11 cellular contexts compared by ENCODE assay signal in the genomic region with DNA sequence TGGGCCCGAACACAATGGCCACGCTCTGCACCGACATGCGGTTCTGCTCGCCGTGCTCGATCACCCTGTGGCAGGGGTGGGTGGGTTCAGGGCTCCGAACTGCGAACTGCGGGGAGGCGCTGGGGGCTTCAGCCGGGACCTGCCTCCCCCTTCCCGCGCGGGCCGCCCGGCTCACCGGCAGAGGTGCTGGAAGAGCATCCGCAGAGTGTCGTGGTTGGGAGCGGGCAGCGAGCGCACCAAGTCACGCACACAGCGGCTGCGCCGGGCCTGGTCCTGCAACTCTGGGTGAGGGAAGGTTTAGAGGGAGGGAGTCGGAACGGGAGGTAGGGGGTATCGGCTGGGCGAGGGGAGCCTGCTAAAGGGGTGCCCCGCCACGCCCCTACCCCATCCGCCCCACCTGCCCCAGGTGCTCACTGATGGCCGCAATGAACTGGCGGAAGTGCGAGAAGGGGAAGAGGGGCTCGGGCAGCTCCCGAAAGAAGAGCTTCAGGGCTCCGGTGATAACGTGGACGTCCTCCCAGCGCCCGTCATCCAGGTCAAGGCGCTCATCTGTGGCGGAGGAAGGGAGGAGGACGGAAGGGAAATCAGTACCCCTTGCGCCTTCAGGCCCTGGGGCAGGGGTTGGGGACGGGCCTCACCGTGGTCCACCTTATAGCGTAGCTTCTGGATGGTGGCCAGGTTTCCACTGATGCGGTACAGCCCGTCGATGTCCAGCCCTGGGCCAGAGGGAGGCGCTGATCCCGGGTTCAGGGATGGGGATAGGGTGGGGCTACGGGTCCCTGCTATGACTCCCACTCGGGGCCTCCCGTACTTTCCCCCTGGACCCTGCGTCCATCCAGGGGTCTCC. TPM values are rescaled to one million over a fixed set of nuclear protein-coding genes. Genes with fewer than 3 reads are reported as not detected.
DNase-seq lines count a peak whose midpoint lies in the region; ATAC-seq and TF ChIP-seq lines count a peak whose summit lies in the region.
"Had no signal": no experiment of that assay in that cellular context is flagged by ENCODE, and none has a peak within 500 bp of the region (broad histone marks: within the 10 kb centered on the region; RNA-seq: fewer than 3 reads in every experiment).

No MANE protein-coding gene starts in this region.

- H3K27ac ChIP-seq in fibroblast of lung (ENCODE audit: insufficient read depth, low read length): no peak overlapping the region
- H3K27ac ChIP-seq in ovary: no peak overlapping the region
- no peak overlapping the region for H3K27ac ChIP-seq in vagina
- H3K27ac ChIP-seq: gastrocnemius medialis, right lobe of liver had no signal

- peaks cover 3% of the 10 kb centered on the region for H3K27me3 ChIP-seq in fibroblast of lung (ENCODE audit: control insufficient read depth, insufficient read depth, low read length)
- no peaks in the 10 kb centered on the region for H3K27me3 ChIP-seq in ovary
- no peaks in the 10 kb centered on the region for H3K27me3 ChIP-seq in vagina
- H3K27me3 ChIP-seq: gastrocnemius medialis, right lobe of liver had no signal

- TF ChIP-seq EP300 in ovary (IDR thresholded peaks at IDR 0.05): no peak

- H2AFZ ChIP-seq in fibroblast of lung (ENCODE audit: low read length): peak overlapping the region; percentile 85

- H3K9ac ChIP-seq in fibroblast of lung (ENCODE audit: insufficient read depth, low read length): peak overlapping the region; percentile 46

- TF ChIP-seq POLR2A in ovary (IDR thresholded peaks at IDR 0.05): no peak
- no peak for TF ChIP-seq POLR2A in vagina (IDR thresholded peaks at IDR 0.05)

- H3K79me2 ChIP-seq in fibroblast of lung (ENCODE audit: control insufficient read depth, insufficient read depth, low read length): no peaks in the 10 kb centered on the region

- ATAC-seq in left cardiac atrium (peak; percentile 3 to 12), Right ventricle myocardium superior (ENCODE audit: poor library complexity) (no peak), GM18870 (IDR thresholded peaks at IDR 0.05; ENCODE audit: unreplicated experiment) (no peak), GM21390 (IDR thresholded peaks at IDR 0.05; ENCODE audit: unreplicated experiment) (no peak)

- no peak for DNase-seq in left cardiac atrium
- DNase-seq in Right ventricle myocardium superior: no peak
- no peak for DNase-seq in fibroblast of lung (ENCODE audit: low read depth in 2 of 2)
- DNase-seq in ovary: peak in 1 of 5 donors; percentile 45
- no peak for DNase-seq in vagina (ENCODE audit: extremely low spot score in 2 of 2)
- DNase-seq in amygdala (lab: John Stamatoyannopoulos, UW): no peak
- DNase-seq: cortex of kidney had no signal

- H4K20me1 ChIP-seq in fibroblast of lung (ENCODE audit: control insufficient read depth, extremely low read depth, insufficient read depth, low read length): no peaks in the 10 kb centered on the region

- H3K9me3 ChIP-seq in fibroblast of lung (ENCODE audit: control insufficient read depth, insufficient read depth, low read depth, low read length): no peaks in the 10 kb centered on the region
- no peaks in the 10 kb centered on the region for H3K9me3 ChIP-seq in ovary
- no peaks in the 10 kb centered on the region for H3K9me3 ChIP-seq in vagina
- H3K9me3 ChIP-seq: gastrocnemius medialis, right lobe of liver had no signal

- H3K4me1 ChIP-seq in fibroblast of lung (ENCODE audit: control insufficient read depth, extremely low read depth, insufficient read depth, low read length) (peaks cover 7% of the 10 kb centered on the region), ovary (ENCODE audit: insufficient read depth) (peaks cover 4% of the 10 kb centered on the region), vagina (peaks cover 14% of the 10 kb centered on the region)

- H3K36me3 ChIP-seq in fibroblast of lung (ENCODE audit: control insufficient read depth, insufficient read depth, low read length) (no peaks in the 10 kb centered on the region), ovary (no peaks in the 10 kb centered on the region), vagina (peaks cover 0 to 20% of the 10 kb centered on the region in 2 donors)
- H3K36me3 ChIP-seq: gastrocnemius medialis, right lobe of liver had no signal

- TF ChIP-seq CTCF in fibroblast of lung (conservative IDR thresholded peaks at IDR 0.05 in 1 of 2, IDR thresholded peaks at IDR 0.05 in 1 of 2; ENCODE audit: low read depth in 1 of 2, low read length in 2 of 2) (no peak), ovary (IDR thresholded peaks at IDR 0.05) (no peak), vagina (IDR thresholded peaks at IDR 0.05) (no peak)

- intact Hi-C loops in left cardiac atrium (cut with DNase I): no loop called here
- intact Hi-C loops in Right ventricle myocardium superior (cut with DNase I): no loop called here
- intact Hi-C loops in ovary (cut with DNase I): loop anchor here in 2 of 4 donors (10.0 kb wide), 2 partner anchors 199 to 439 kb away; no protein-coding TSS in a partner anchor
- intact Hi-C loops in vagina (cut with DNase I): no loop called here

- H3K4me2 ChIP-seq in fibroblast of lung (ENCODE audit: extremely low read depth, insufficient read depth, low read length): peak overlapping the region; percentile 82

- WGBS in ovary, 3 donors: 27 to 57% (median 38%) methylated on average over 56 to 60 of the region's 60 CpGs

- H3K4me3 ChIP-seq in fibroblast of lung (replicated peaks in 1 of 4; ENCODE audit: control extremely low read depth in 1 of 4, insufficient read depth in 1 of 4, low read depth in 3 of 4, low read length in 4 of 4) (peak overlapping the region in 2 of 4 experiments; percentile 17 to 29), ovary (peak overlapping the region; percentile 24), vagina (peak overlapping the region; percentile 21 to 31)
- H3K4me3 ChIP-seq: right lobe of liver had no signal

RNA-seq across cellular contexts. Expression of a gene that starts 36.9 kb away (rescaled TPM):
- total RNA-seq in left cardiac atrium (10 to 100 TPM; 27.3 to 32.6 TPM), Right ventricle myocardium superior (30.4 TPM), fibroblast of lung (1.5 and 3.3 TPM in 2 replicates), ovary (10 to 100 TPM in 3 of 7 donors, 1 to 10 TPM in 4; 3.7 to 41.7 (median 8.7) TPM), vagina (80.0 TPM)
- polyA plus RNA-seq in fibroblast of lung (0.57 and 0.95 TPM in 2 replicates), ovary (10 to 100 TPM in 1 of 2 donors, 1 to 10 TPM in 1; 3.8 to 10.1 TPM)
- 0.57 and 1.3 TPM in 2 replicates for polyA plus RNA-seq in fibroblast of lung (2012)
- polyA minus RNA-seq in fibroblast of lung (ENCODE audit: low replicate concordance): 0.35 and 0.93 TPM in 2 replicates

Comparison
In these comparisons a context has a peak if more than half of its experiments do, and no peak if none do; other contexts are left out.
1. ATAC-seq: peak in left cardiac atrium (2 of 2); none in Right ventricle myocardium superior (single experiment), GM18870 (single experiment) and GM21390 (single experiment).